Comparison of ENCODE assay signal across 8 cellular contexts in the genomic region with DNA sequence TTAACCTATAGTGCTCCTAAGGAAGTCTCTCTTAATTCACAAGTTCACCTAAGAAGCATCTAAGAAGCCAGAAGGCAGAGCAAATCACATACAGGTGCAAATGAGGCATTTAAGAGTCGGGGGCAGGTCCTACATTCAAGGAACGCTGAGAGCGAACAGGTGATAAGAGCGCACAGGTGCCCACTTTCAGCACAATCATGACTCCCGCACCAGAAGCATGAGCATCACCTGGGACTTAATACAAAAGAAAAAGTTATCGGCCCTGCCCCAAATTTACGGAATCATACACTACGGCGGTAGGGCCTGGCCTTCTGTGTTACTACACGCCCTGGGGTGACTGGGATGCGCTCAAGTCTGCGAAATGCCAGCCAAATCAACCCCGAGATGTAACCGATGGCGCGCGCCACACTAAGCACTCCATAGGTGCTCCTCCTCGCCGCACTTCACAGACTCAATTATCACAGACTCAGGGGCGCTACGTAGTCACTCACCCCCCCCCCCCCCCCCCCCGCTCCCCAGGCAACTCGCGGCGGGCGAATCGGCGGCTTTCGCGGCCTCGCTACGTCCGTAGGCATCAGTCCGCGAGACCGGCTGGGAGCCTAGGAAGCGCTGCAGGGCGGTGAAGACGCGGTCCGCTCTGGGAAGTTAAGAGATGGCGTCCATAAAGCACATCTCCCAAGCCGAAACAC. TPM values are rescaled to one million over a fixed set of nuclear protein-coding genes. Genes with fewer than 3 reads are reported as not detected.
A peak's percentile ranks its signal among the peaks of the same experiment; 100 is the strongest.
DNase-seq lines count a peak whose midpoint lies in the region; ATAC-seq and TF ChIP-seq lines count a peak whose summit lies in the region.

No MANE protein-coding gene starts in this region.

- peak overlapping the region; percentile 99 for H3K4me3 Mint-ChIP-seq in activated naive CD4-positive, alpha-beta T cell treated with anti-CD3 and anti-CD28 coated beads for 36 hours

- no peaks in the 10 kb centered on the region for H3K27me3 ChIP-seq in osteoblast (ENCODE audit: insufficient read depth, low read length)
- H3K27me3 ChIP-seq in suprapubic skin: no peaks in the 10 kb centered on the region

- TF ChIP-seq CTCF in C4-2B (conservative IDR thresholded peaks at IDR 0.05): no peak
- TF ChIP-seq CTCF in osteoblast (IDR thresholded peaks at IDR 0.05; ENCODE audit: extremely low read depth, low read depth, low read length): no peak
- TF ChIP-seq CTCF in suprapubic skin (IDR thresholded peaks at IDR 0.05): no peak

- intact Hi-C loops in activated naive CD4-positive, alpha-beta T cell treated with anti-CD3 and anti-CD28 coated beads for 36 hours (cut with micrococcal nuclease): loop anchor here (1.0 to 5.0 kb wide), 4 partner anchors 132 to 764 kb away; partner anchors contain the start of genes CTNNB1, NKTR and SEC22C
- intact Hi-C loops in head of caudate nucleus (cut with DNase I): loop anchor here (5.0 kb wide), 2 partner anchors 51 to 136 kb away; no protein-coding TSS in a partner anchor

- H3K36me3 ChIP-seq in osteoblast (ENCODE audit: insufficient read depth, low read length): no peaks in the 10 kb centered on the region
- H3K36me3 ChIP-seq in suprapubic skin: no peaks in the 10 kb centered on the region

- no peaks in the 10 kb centered on the region for H4K20me1 ChIP-seq in osteoblast (ENCODE audit: insufficient read depth, low read length)

- no peak for TF ChIP-seq POLR2A in suprapubic skin (IDR thresholded peaks at IDR 0.05)

- peaks cover 11% of the 10 kb centered on the region for H3K4me1 ChIP-seq in osteoblast (ENCODE audit: insufficient read depth, low read length)
- peaks cover 13% of the 10 kb centered on the region for H3K4me1 ChIP-seq in suprapubic skin

- no peaks in the 10 kb centered on the region for H3K9me3 Mint-ChIP-seq in activated naive CD4-positive, alpha-beta T cell treated with anti-CD3 and anti-CD28 coated beads for 36 hours

- no peaks in the 10 kb centered on the region for H3K9me3 ChIP-seq in osteoblast (ENCODE audit: low read depth, low read length)
- no peaks in the 10 kb centered on the region for H3K9me3 ChIP-seq in suprapubic skin

- WGBS in suprapubic skin: 2% methylated on average over 7 of the region's 43 CpGs

- H2AFZ ChIP-seq in osteoblast (ENCODE audit: low read length): peak overlapping the region; percentile 96

- peak; percentile 64 for DNase-seq in RPMI8226
- DNase-seq in activated naive CD4-positive, alpha-beta T cell treated with anti-CD3 and anti-CD28 coated beads for 36 hours: peak; percentile 54
- peak; percentile 7 to 77 (median 47) for DNase-seq in head of caudate nucleus
- DNase-seq in osteoblast (ENCODE audit: insufficient read length, low spot score, missing footprints): peak; percentile 74
- DNase-seq in suprapubic skin (ENCODE audit: low spot score in 2 of 2): peak in 1 of 2 donors; percentile 68

- peak overlapping the region; percentile 94 for H3K4me2 ChIP-seq in osteoblast (ENCODE audit: insufficient read depth, low read length)

- peaks cover 13% of the 10 kb centered on the region for H3K4me1 Mint-ChIP-seq in activated naive CD4-positive, alpha-beta T cell treated with anti-CD3 and anti-CD28 coated beads for 36 hours (ENCODE audit: low read depth)

- H3K27ac ChIP-seq in C4-2B (peak overlapping the region; percentile 38), osteoblast (ENCODE audit: low read depth, low read length) (peak overlapping the region; percentile 93), suprapubic skin (peak overlapping the region; percentile 86)

- no peak for TF ChIP-seq EP300 in suprapubic skin (IDR thresholded peaks at IDR 0.05)

- H3K27ac Mint-ChIP-seq in activated naive CD4-positive, alpha-beta T cell treated with anti-CD3 and anti-CD28 coated beads for 36 hours: peak overlapping the region; percentile 87

- H3K79me2 ChIP-seq in osteoblast (ENCODE audit: insufficient read depth, low read length): peaks cover 16% of the 10 kb centered on the region

- no peaks in the 10 kb centered on the region for H3K27me3 Mint-ChIP-seq in activated naive CD4-positive, alpha-beta T cell treated with anti-CD3 and anti-CD28 coated beads for 36 hours (ENCODE audit: low read depth)

- no peaks in the 10 kb centered on the region for H3K36me3 Mint-ChIP-seq in activated naive CD4-positive, alpha-beta T cell treated with anti-CD3 and anti-CD28 coated beads for 36 hours (ENCODE audit: low read depth)

- CTCF ChIA-PET in activated naive CD4-positive, alpha-beta T cell treated with anti-CD3 and anti-CD28 coated beads for 36 hours (lab: Charles Lee): no interaction called here

- ATAC-seq in GM19438 (IDR thresholded peaks at IDR 0.05; ENCODE audit: low read depth, unreplicated experiment) (peak; percentile 15), HG03575 (IDR thresholded peaks at IDR 0.05; ENCODE audit: extremely low read depth, insufficient number of reproducible peaks, low FRiP score, unreplicated experiment) (peak; percentile 4)

- H3K4me3 ChIP-seq in osteoblast (ENCODE audit: insufficient read depth, low read length) (peak overlapping the region; percentile 96), suprapubic skin (peak overlapping the region; percentile 98)

RNA-seq across cellular contexts. Expression of gene ULK4, which starts 0.7 kb away (rescaled TPM):
- 1 to 10 TPM; 8.5 to 9.1 TPM for total RNA-seq in activated naive CD4-positive, alpha-beta T cell treated with anti-CD3 and anti-CD28 coated beads for 36 hours
- total RNA-seq in osteoblast (20.6 and 23.9 TPM in 2 replicates), suprapubic skin (10 to 100 TPM; 11.7 to 21.7 (median 16.6) TPM)

Comparison
In these comparisons a context has a peak if more than half of its experiments do, and no peak if none do; other contexts are left out.
1. H3K27ac ChIP-seq: peak in every context shown above with its lines; median percentile 93 in osteoblast; 86 in suprapubic skin; 38 in C4-2B.